ENCODE assay signal across 1 cellular context in the genomic region with DNA sequence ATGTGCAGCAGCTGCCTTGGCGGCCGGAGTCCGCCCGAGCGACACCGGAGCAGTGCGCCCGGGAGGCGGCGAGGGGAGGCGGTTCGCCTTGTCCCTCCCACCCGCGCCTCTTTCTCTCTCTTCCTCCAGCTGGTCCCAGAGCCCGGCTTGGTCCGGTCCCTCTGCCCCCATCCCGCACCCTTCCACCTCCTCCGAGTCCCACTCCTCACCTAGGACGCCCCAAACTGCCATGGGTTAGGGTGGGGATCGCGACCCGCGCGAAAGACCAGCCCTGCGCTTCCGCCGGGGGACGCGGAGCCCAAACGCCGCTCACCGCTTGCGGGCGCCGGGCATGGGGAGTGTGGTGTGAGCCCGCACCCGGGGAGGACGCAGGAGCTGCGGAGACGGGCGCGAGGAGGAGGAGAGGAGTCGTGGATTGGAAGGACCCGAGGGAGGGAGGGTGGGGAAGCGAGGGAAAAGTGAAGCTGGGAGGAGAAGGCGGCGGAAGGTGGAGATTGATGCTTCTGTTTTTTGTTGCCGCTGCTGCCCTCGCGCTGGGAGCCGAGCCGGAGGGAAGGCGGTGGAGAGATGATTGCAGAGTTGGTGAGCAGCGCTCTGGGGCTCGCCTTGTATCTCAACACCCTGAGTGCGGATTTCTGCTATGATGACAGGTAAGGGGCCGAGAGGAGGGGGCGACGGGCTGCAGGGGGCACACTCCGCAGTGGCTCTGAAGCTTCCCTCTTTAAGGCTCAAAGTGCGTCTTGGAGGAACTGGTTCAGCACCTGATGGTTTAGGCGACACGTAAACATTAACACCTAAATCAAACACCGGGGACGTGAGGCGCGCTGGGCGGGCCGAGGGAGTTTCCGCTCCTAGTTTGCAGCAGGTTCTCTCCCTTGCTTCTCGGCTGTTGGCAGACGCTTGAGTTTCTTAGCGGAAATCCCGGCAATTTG.
TF ChIP-seq lines count a peak whose summit lies in the region.

No MANE protein-coding gene starts in this region.

TF ChIP-seq in HepG2, 621 proteins besides CTCF, POLR2A, EP300 and RAD21 (continued from another document):
- TF ChIP-seq ZNF558 (CRISPR knock-in tag; IDR thresholded peaks at IDR 0.05; ENCODE audit: borderline replicate concordance) (0 out of 2 replicates have a peak, but pooled peaks have one; percentile 64), SSRP1 (CRISPR knock-in tag; IDR thresholded peaks at IDR 0.05) (no peak), SYNCRIP (IDR thresholded peaks at IDR 0.05; ENCODE audit: insufficient read depth, low read depth, low read length) (no peak), SATB2 (CRISPR knock-in tag; IDR thresholded peaks at IDR 0.05) (no peak), NFATC3 (CRISPR knock-in tag; IDR thresholded peaks at IDR 0.05) (no peak), RNF2 (conservative IDR thresholded peaks at IDR 0.05; ENCODE audit: low read depth) (no peak), MAF1 (CRISPR knock-in tag; IDR thresholded peaks at IDR 0.05; ENCODE audit: borderline replicate concordance) (0 out of 2 replicates have a peak, but pooled peaks have one; percentile 36), ZNF101 (CRISPR knock-in tag; IDR thresholded peaks at IDR 0.05; ENCODE audit: borderline replicate concordance, low read depth) (no peak), ZNF331 (CRISPR knock-in tag; IDR thresholded peaks at IDR 0.05) (0 out of 2 replicates have a peak, but pooled peaks have one; percentile 16), ZNF234 (CRISPR knock-in tag; conservative IDR thresholded peaks at IDR 0.05) (no peak), ZNF792 (CRISPR knock-in tag; IDR thresholded peaks at IDR 0.05) (no peak), ZSCAN25 (CRISPR knock-in tag; IDR thresholded peaks at IDR 0.05) (peak; percentile 8; the same call in 1 of the 2 replicates), CHD2 (IDR thresholded peaks at IDR 0.05; ENCODE audit: low read depth, low read length) (no peak), ZNF460 (CRISPR knock-in tag; IDR thresholded peaks at IDR 0.05; ENCODE audit: borderline replicate concordance) (no peak), ZNF546 (CRISPR knock-in tag; conservative IDR thresholded peaks at IDR 0.05) (0 out of 2 replicates have a peak, but pooled peaks have one; percentile 40), CREM (IDR thresholded peaks at IDR 0.05) (no peak), CREM (CRISPR knock-in tag; IDR thresholded peaks at IDR 0.05) (no peak), JDP2 (CRISPR knock-in tag; IDR thresholded peaks at IDR 0.05; ENCODE audit: borderline replicate concordance) (no peak), NR2F6 (IDR thresholded peaks at IDR 0.05) (no peak), NR2F6 (CRISPR knock-in tag; IDR thresholded peaks at IDR 0.05) (no peak), ZNF766 (CRISPR knock-in tag; IDR thresholded peaks at IDR 0.05; ENCODE audit: borderline replicate concordance) (no peak), PHF21A (CRISPR knock-in tag; IDR thresholded peaks at IDR 0.05) (0 out of 2 replicates have a peak, but pooled peaks have one; percentile 23), ZNF777 (CRISPR knock-in tag; IDR thresholded peaks at IDR 0.05) (peak; percentile 16), ZFP36L2 (CRISPR knock-in tag; IDR thresholded peaks at IDR 0.05) (no peak), BCL6 (CRISPR knock-in tag; IDR thresholded peaks at IDR 0.05) (no peak), SRSF1 (optimal IDR thresholded peaks at IDR 0.05; ENCODE audit: low read depth, low read length) (peak; percentile 17), RFXAP (CRISPR knock-in tag; IDR thresholded peaks at IDR 0.05; ENCODE audit: borderline replicate concordance) (0 out of 2 replicates have a peak, but pooled peaks have one; percentile 22), ZNF432 (CRISPR knock-in tag; IDR thresholded peaks at IDR 0.05; ENCODE audit: borderline replicate concordance) (no peak), MYC (CRISPR knock-in tag; IDR thresholded peaks at IDR 0.05; ENCODE audit: borderline replicate concordance) (peak; percentile 32; the same call in 1 of the 2 replicates), KDM4B (CRISPR knock-in tag; IDR thresholded peaks at IDR 0.05) (no peak), ADNP (CRISPR knock-in tag; IDR thresholded peaks at IDR 0.05) (no peak), ZNF816 (CRISPR knock-in tag; IDR thresholded peaks at IDR 0.05; ENCODE audit: borderline replicate concordance) (no peak), EZH2 (conservative IDR thresholded peaks at IDR 0.05; ENCODE audit: low read depth, low read length) (no peak), U2AF1 (optimal IDR thresholded peaks at IDR 0.05; ENCODE audit: low read depth, low read length) (no peak), MED1 (CRISPR knock-in tag; IDR thresholded peaks at IDR 0.05) (no peak), ZNF703 (CRISPR knock-in tag; IDR thresholded peaks at IDR 0.05; ENCODE audit: borderline replicate concordance) (no peak), HOXA3 (CRISPR knock-in tag; IDR thresholded peaks at IDR 0.05) (no peak)
- TF ChIP-seq, protein P1, sequence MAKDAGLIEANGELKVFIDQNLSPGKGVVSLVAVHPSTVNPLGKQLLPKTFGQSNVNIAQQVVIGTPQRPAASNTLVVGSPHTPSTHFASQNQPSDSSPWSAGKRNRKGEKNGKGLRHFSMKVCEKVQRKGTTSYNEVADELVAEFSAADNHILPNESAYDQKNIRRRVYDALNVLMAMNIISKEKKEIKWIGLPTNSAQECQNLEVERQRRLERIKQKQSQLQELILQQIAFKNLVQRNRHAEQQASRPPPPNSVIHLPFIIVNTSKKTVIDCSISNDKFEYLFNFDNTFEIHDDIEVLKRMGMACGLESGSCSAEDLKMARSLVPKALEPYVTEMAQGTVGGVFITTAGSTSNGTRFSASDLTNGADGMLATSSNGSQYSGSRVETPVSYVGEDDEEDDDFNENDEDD (CRISPR knock-in tag; IDR thresholded peaks at IDR 0.05; ENCODE audit: borderline replicate concordance): no peak; the same call in 1 of the 2 replicates
- TF ChIP-seq, protein P2, sequence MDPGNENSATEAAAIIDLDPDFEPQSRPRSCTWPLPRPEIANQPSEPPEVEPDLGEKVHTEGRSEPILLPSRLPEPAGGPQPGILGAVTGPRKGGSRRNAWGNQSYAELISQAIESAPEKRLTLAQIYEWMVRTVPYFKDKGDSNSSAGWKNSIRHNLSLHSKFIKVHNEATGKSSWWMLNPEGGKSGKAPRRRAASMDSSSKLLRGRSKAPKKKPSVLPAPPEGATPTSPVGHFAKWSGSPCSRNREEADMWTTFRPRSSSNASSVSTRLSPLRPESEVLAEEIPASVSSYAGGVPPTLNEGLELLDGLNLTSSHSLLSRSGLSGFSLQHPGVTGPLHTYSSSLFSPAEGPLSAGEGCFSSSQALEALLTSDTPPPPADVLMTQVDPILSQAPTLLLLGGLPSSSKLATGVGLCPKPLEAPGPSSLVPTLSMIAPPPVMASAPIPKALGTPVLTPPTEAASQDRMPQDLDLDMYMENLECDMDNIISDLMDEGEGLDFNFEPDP (CRISPR knock-in tag; conservative IDR thresholded peaks at IDR 0.05): 0 out of 2 replicates have a peak, but pooled peaks have one; percentile 73
- TF ChIP-seq, protein P3, sequence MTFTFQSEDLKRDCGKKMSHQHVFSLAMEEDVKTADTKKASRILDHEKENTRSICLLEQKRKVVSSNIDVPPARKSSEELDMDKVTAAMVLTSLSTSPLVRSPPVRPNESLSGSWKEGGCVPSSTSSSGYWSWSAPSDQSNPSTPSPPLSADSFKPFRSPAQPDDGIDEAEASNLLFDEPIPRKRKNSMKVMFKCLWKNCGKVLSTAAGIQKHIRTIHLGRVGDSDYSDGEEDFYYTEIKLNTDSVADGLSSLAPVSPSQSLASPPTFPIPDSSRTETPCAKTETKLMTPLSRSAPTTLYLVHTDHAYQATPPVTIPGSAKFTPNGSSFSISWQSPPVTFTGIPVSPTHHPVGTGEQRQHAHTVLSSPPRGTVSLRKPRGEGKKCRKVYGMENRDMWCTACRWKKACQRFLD (CRISPR knock-in tag; IDR thresholded peaks at IDR 0.05; ENCODE audit: borderline replicate concordance): no peak
- TF ChIP-seq, protein P4, sequence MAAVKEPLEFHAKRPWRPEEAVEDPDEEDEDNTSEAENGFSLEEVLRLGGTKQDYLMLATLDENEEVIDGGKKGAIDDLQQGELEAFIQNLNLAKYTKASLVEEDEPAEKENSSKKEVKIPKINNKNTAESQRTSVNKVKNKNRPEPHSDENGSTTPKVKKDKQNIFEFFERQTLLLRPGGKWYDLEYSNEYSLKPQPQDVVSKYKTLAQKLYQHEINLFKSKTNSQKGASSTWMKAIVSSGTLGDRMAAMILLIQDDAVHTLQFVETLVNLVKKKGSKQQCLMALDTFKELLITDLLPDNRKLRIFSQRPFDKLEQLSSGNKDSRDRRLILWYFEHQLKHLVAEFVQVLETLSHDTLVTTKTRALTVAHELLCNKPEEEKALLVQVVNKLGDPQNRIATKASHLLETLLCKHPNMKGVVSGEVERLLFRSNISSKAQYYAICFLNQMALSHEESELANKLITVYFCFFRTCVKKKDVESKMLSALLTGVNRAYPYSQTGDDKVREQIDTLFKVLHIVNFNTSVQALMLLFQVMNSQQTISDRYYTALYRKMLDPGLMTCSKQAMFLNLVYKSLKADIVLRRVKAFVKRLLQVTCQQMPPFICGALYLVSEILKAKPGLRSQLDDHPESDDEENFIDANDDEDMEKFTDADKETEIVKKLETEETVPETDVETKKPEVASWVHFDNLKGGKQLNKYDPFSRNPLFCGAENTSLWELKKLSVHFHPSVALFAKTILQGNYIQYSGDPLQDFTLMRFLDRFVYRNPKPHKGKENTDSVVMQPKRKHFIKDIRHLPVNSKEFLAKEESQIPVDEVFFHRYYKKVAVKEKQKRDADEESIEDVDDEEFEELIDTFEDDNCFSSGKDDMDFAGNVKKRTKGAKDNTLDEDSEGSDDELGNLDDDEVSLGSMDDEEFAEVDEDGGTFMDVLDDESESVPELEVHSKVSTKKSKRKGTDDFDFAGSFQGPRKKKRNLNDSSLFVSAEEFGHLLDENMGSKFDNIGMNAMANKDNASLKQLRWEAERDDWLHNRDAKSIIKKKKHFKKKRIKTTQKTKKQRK (IDR thresholded peaks at IDR 0.05; ENCODE audit: low read length): no peak
- TF ChIP-seq, protein P5, sequence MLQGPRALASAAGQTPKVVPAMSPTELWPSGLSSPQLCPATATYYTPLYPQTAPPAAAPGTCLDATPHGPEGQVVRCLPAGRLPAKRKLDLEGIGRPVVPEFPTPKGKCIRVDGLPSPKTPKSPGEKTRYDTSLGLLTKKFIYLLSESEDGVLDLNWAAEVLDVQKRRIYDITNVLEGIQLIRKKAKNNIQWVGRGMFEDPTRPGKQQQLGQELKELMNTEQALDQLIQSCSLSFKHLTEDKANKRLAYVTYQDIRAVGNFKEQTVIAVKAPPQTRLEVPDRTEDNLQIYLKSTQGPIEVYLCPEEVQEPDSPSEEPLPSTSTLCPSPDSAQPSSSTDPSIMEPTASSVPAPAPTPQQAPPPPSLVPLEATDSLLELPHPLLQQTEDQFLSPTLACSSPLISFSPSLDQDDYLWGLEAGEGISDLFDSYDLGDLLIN (CRISPR knock-in tag; IDR thresholded peaks at IDR 0.05; ENCODE audit: borderline replicate concordance): no peak
- TF ChIP-seq, protein P6, sequence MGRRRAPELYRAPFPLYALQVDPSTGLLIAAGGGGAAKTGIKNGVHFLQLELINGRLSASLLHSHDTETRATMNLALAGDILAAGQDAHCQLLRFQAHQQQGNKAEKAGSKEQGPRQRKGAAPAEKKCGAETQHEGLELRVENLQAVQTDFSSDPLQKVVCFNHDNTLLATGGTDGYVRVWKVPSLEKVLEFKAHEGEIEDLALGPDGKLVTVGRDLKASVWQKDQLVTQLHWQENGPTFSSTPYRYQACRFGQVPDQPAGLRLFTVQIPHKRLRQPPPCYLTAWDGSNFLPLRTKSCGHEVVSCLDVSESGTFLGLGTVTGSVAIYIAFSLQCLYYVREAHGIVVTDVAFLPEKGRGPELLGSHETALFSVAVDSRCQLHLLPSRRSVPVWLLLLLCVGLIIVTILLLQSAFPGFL (CRISPR knock-in tag; IDR thresholded peaks at IDR 0.05): no peak
- TF ChIP-seq, protein P7, sequence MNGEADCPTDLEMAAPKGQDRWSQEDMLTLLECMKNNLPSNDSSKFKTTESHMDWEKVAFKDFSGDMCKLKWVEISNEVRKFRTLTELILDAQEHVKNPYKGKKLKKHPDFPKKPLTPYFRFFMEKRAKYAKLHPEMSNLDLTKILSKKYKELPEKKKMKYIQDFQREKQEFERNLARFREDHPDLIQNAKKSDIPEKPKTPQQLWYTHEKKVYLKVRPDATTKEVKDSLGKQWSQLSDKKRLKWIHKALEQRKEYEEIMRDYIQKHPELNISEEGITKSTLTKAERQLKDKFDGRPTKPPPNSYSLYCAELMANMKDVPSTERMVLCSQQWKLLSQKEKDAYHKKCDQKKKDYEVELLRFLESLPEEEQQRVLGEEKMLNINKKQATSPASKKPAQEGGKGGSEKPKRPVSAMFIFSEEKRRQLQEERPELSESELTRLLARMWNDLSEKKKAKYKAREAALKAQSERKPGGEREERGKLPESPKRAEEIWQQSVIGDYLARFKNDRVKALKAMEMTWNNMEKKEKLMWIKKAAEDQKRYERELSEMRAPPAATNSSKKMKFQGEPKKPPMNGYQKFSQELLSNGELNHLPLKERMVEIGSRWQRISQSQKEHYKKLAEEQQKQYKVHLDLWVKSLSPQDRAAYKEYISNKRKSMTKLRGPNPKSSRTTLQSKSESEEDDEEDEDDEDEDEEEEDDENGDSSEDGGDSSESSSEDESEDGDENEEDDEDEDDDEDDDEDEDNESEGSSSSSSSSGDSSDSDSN (CRISPR knock-in tag; IDR thresholded peaks at IDR 0.05): peak; percentile 94
- TF ChIP-seq, protein P8, sequence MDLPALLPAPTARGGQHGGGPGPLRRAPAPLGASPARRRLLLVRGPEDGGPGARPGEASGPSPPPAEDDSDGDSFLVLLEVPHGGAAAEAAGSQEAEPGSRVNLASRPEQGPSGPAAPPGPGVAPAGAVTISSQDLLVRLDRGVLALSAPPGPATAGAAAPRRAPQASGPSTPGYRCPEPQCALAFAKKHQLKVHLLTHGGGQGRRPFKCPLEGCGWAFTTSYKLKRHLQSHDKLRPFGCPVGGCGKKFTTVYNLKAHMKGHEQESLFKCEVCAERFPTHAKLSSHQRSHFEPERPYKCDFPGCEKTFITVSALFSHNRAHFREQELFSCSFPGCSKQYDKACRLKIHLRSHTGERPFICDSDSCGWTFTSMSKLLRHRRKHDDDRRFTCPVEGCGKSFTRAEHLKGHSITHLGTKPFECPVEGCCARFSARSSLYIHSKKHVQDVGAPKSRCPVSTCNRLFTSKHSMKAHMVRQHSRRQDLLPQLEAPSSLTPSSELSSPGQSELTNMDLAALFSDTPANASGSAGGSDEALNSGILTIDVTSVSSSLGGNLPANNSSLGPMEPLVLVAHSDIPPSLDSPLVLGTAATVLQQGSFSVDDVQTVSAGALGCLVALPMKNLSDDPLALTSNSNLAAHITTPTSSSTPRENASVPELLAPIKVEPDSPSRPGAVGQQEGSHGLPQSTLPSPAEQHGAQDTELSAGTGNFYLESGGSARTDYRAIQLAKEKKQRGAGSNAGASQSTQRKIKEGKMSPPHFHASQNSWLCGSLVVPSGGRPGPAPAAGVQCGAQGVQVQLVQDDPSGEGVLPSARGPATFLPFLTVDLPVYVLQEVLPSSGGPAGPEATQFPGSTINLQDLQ (CRISPR knock-in tag; IDR thresholded peaks at IDR 0.05): peak; percentile 31; the same call in 1 of the 2 replicates
- TF ChIP-seq, protein P9, sequence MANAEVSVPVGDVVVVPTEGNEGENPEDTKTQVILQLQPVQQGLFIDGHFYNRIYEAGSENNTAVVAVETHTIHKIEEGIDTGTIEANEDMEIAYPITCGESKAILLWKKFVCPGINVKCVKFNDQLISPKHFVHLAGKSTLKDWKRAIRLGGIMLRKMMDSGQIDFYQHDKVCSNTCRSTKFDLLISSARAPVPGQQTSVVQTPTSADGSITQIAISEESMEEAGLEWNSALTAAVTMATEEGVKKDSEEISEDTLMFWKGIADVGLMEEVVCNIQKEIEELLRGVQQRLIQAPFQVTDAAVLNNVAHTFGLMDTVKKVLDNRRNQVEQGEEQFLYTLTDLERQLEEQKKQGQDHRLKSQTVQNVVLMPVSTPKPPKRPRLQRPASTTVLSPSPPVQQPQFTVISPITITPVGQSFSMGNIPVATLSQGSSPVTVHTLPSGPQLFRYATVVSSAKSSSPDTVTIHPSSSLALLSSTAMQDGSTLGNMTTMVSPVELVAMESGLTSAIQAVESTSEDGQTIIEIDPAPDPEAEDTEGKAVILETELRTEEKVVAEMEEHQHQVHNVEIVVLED (CRISPR knock-in tag; IDR thresholded peaks at IDR 0.05; ENCODE audit: borderline replicate concordance): no peak
TF ChIP-seq in HepG2: peak in this region for 25.
